1 cellular context compared by ENCODE assay signal in genomic region chr13:50484472-50485113, GRCh38.
A peak's percentile ranks its signal among the peaks of the same experiment; 100 is the strongest.
TF ChIP-seq lines count a peak whose summit lies in the region.

No MANE protein-coding gene starts in this region.

TF ChIP-seq in K562, 482 proteins besides CTCF, POLR2A, EP300 and RAD21 (continued from another document):
- TF ChIP-seq, protein P1, sequence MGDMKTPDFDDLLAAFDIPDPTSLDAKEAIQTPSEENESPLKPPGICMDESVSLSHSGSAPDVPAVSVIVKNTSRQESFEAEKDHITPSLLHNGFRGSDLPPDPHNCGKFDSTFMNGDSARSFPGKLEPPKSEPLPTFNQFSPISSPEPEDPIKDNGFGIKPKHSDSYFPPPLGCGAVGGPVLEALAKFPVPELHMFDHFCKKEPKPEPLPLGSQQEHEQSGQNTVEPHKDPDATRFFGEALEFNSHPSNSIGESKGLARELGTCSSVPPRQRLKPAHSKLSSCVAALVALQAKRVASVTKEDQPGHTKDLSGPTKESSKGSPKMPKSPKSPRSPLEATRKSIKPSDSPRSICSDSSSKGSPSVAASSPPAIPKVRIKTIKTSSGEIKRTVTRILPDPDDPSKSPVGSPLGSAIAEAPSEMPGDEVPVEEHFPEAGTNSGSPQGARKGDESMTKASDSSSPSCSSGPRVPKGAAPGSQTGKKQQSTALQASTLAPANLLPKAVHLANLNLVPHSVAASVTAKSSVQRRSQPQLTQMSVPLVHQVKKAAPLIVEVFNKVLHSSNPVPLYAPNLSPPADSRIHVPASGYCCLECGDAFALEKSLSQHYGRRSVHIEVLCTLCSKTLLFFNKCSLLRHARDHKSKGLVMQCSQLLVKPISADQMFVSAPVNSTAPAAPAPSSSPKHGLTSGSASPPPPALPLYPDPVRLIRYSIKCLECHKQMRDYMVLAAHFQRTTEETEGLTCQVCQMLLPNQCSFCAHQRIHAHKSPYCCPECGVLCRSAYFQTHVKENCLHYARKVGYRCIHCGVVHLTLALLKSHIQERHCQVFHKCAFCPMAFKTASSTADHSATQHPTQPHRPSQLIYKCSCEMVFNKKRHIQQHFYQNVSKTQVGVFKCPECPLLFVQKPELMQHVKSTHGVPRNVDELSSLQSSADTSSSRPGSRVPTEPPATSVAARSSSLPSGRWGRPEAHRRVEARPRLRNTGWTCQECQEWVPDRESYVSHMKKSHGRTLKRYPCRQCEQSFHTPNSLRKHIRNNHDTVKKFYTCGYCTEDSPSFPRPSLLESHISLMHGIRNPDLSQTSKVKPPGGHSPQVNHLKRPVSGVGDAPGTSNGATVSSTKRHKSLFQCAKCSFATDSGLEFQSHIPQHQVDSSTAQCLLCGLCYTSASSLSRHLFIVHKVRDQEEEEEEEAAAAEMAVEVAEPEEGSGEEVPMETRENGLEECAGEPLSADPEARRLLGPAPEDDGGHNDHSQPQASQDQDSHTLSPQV (IDR thresholded peaks at IDR 0.05), result peak; percentile 48; the same call in 1 of the 2 replicates
- TF ChIP-seq CREB3 (tag; conservative IDR thresholded peaks at IDR 0.05; ENCODE audit: low read depth), result 0 out of 2 replicates have a peak, but pooled peaks have one; percentile 36
